Comparison of ENCODE assay signal across 8 cellular contexts in genomic region chr1:59699227-59699847, GRCh38.
DNase-seq lines count a peak whose midpoint lies in the region; ATAC-seq and TF ChIP-seq lines count a peak whose summit lies in the region.

No MANE protein-coding gene starts in this region.

- no peaks in the 10 kb centered on the region for H3K9me3 Mint-ChIP-seq in GM23338
- no peaks in the 10 kb centered on the region for H3K9me3 Mint-ChIP-seq in stimulated activated naive B cell treated with anti-CD40 and anti-IgM and Interleukin-4, amounts not matched to agents 10 μg/mL and 1 μg/mL and 100 μg/mL, for 72 hours

- ATAC-seq in GM23338, result peak; percentile 35; the same call in 2 of the 3 replicates
- no peak for ATAC-seq in stimulated activated naive B cell treated with anti-CD40 and anti-IgM and Interleukin-4, amounts not matched to agents 10 μg/mL and 1 μg/mL and 100 μg/mL, for 72 hours (replicated peaks)
- ATAC-seq in GM21529 (IDR thresholded peaks at IDR 0.05; ENCODE audit: unreplicated experiment), result no peak

- H3K9me3 ChIP-seq in ascending aorta, result no peaks in the 10 kb centered on the region

- no peak overlapping the region for H3K4me2 ChIP-seq in GM23338

- H3K4me3 ChIP-seq in GM23338 (no peak overlapping the region), ascending aorta (peak overlapping the region in 1 of 2 donors; percentile 23)

- DNase-seq in CD1c-positive myeloid dendritic cell (ENCODE audit: extremely low spot score) (peak; percentile 75), GM23338 (ENCODE audit: low spot score) (peak; percentile 73), NCI-H748 treated with DMSO at 0.1 percent for 48 hours (lab: John Stamatoyannopoulos, UW) (peak; percentile 44), ascending aorta (ENCODE audit: low spot score in 2 of 2) (no peak), inferior parietal cortex (ENCODE audit: extremely low spot score) (peak; percentile 76)
- peak; percentile 8 for DNase-seq in stimulated activated naive B cell treated with anti-CD40 and anti-IgM and Interleukin-4, amounts not matched to agents 10 μg/mL and 1 μg/mL and 100 μg/mL, for 72 hours
- DNase-seq in stimulated activated CD4-positive, alpha-beta T cell treated with anti-CD3 and anti-CD28 coated beads, Interleukin-4, amount 100 ng/mL, for 1 hour, result no peak

- H3K36me3 Mint-ChIP-seq in GM23338 (ENCODE audit: low read depth), result no peaks in the 10 kb centered on the region
- peaks cover 3 to 6% of the 10 kb centered on the region in 2 donors for H3K36me3 Mint-ChIP-seq in stimulated activated naive B cell treated with anti-CD40 and anti-IgM and Interleukin-4, amounts not matched to agents 10 μg/mL and 1 μg/mL and 100 μg/mL, for 72 hours

- intact Hi-C loops in ascending aorta (cut with DNase I), result loop anchor here (1.0 to 2.0 kb wide), 3 partner anchors 883 to 959 kb away; partner anchors contain the start of gene JUN

- H3F3A ChIP-seq in GM23338 (replicated peaks; ENCODE audit: low read depth), result no peaks in the 10 kb centered on the region

- H3K4me1 ChIP-seq in GM23338 (ENCODE audit: insufficient read depth) (peaks cover 18% of the 10 kb centered on the region), ascending aorta (peaks cover 3 to 18% of the 10 kb centered on the region in 2 donors)

- H3K79me2 ChIP-seq in GM23338 (replicated peaks; ENCODE audit: insufficient read depth), result no peaks in the 10 kb centered on the region

- TF ChIP-seq CTCF in GM23338 (conservative IDR thresholded peaks at IDR 0.05; ENCODE audit: low read depth in 2 of 2), result peak; percentile 82 to 99
- TF ChIP-seq CTCF in ascending aorta (IDR thresholded peaks at IDR 0.05), result peak; percentile 88 to 95 (median 92)

- H3K27ac ChIP-seq in GM23338 (ENCODE audit: low read depth) (no peak overlapping the region), ascending aorta (peak overlapping the region in 1 of 2 donors; percentile 38)

- H3K27me3 ChIP-seq in GM23338 (ENCODE audit: insufficient read depth) (no peaks in the 10 kb centered on the region), ascending aorta (no peaks in the 10 kb centered on the region)

- peaks cover 2% of the 10 kb centered on the region for H3K27me3 Mint-ChIP-seq in GM23338 (ENCODE audit: insufficient read depth, low read depth, poor library complexity)
- no peaks in the 10 kb centered on the region for H3K27me3 Mint-ChIP-seq in stimulated activated naive B cell treated with anti-CD40 and anti-IgM and Interleukin-4, amounts not matched to agents 10 μg/mL and 1 μg/mL and 100 μg/mL, for 72 hours

- H3K36me3 ChIP-seq in GM23338 (ENCODE audit: insufficient read depth) (no peaks in the 10 kb centered on the region), ascending aorta (no peaks in the 10 kb centered on the region)

- no peak overlapping the region for H3K27ac Mint-ChIP-seq in GM23338
- H3K27ac Mint-ChIP-seq in stimulated activated naive B cell treated with anti-CD40 and anti-IgM and Interleukin-4, amounts not matched to agents 10 μg/mL and 1 μg/mL and 100 μg/mL, for 72 hours, result no peak overlapping the region

- H3K4me1 Mint-ChIP-seq in GM23338, result peaks cover 25% of the 10 kb centered on the region
- H3K4me1 Mint-ChIP-seq in stimulated activated naive B cell treated with anti-CD40 and anti-IgM and Interleukin-4, amounts not matched to agents 10 μg/mL and 1 μg/mL and 100 μg/mL, for 72 hours, result peaks cover 22 to 33% of the 10 kb centered on the region in 2 donors

- no peaks in the 10 kb centered on the region for H3K9me2 ChIP-seq in GM23338 (ENCODE audit: insufficient read depth)

- no peaks in the 10 kb centered on the region for H4K20me1 ChIP-seq in GM23338 (replicated peaks; ENCODE audit: insufficient read depth)

- no peak overlapping the region for H2AFZ ChIP-seq in GM23338

- no peak overlapping the region for H3K4me3 Mint-ChIP-seq in GM23338
- no peak overlapping the region for H3K4me3 Mint-ChIP-seq in stimulated activated naive B cell treated with anti-CD40 and anti-IgM and Interleukin-4, amounts not matched to agents 10 μg/mL and 1 μg/mL and 100 μg/mL, for 72 hours

TF ChIP-seq in GM23338, 12 proteins besides CTCF, POLR2A, EP300 and RAD21:
- TF ChIP-seq ETS1 (IDR thresholded peaks at IDR 0.05) (no peak), NANOG (IDR thresholded peaks at IDR 0.05; ENCODE audit: borderline replicate concordance) (no peak)

Comparison
In these comparisons a context has a peak if more than half of its experiments do, and no peak if none do; other contexts are left out.
1. DNase-seq: peak in CD1c-positive myeloid dendritic cell (single experiment), GM23338 (single experiment), NCI-H748 treated with DMSO at 0.1 percent for 48 hours (single experiment), inferior parietal cortex (single experiment) and stimulated activated naive B cell treated with anti-CD40 and anti-IgM and Interleukin-4, amounts not matched to agents 10 μg/mL and 1 μg/mL and 100 μg/mL, for 72 hours (single experiment); none in ascending aorta (0 of 2) and stimulated activated CD4-positive, alpha-beta T cell treated with anti-CD3 and anti-CD28 coated beads, Interleukin-4, amount 100 ng/mL, for 1 hour (single experiment).